ENCODE assay signal across 13 cellular contexts in the genomic region with DNA sequence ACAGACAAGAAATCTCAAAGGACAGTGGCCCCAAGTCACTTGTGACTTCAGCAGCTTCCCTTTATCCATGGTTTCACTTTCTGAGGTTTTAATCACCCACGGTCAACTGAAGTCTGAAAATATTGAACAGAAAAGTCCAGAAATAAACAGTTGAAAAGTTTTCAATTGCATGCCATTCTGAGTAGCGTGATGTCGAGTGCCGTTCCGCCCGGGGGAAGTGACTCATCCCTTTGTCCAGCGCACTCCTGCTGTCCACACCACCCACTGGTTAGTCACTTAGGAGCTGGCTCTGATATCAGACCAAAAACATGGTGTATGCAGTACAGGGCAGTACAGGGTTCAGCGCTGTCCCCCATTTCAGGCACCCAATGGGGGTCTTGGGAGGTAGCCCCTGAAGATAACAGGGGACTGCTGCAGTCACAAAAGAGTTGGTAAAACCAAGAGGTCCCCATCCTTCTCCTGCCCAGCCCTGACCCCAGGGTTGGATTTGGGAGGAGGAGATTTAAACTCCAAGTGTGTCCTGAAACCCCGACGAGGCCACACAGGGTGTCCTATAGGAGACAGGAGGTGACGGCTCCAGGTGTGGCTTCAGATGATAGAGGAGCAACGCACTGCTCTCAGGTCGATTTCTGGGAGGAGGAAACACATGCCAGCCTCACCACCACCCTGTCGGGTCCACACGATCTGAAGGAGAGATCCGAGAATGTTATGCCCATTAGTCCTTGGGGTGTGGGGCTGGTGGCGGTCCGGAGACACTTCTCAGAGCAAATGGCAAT.
DNase-seq lines count a peak whose midpoint lies in the region; ATAC-seq and TF ChIP-seq lines count a peak whose summit lies in the region.
"Had no signal": no experiment of that assay in that cellular context is flagged by ENCODE, and none has a peak within 500 bp of the region (broad histone marks: within the 10 kb centered on the region; RNA-seq: fewer than 3 reads in every experiment).

No MANE protein-coding gene starts in this region.

- no TSS peak for BruUV-seq in Calu3 (replicated peaks; lab: Mats Ljungman, UMichigan)

- peaks cover 11% of the 10 kb centered on the region for H3K9me3 ChIP-seq in mucosa of descending colon

- DNase-seq in Calu3 (peak; percentile 73), MV-4-11 (lab: John Stamatoyannopoulos, UW) (peak; percentile 81), cardiac fibroblast (ENCODE audit: low read depth in 2 of 2) (peak; percentile 75 to 83), mucosa of descending colon (peak in 1 of 3 donors; percentile 5), NCI-H69 (lab: John Stamatoyannopoulos, UW) (no peak)
- DNase-seq in stimulated activated effector memory CD8-positive, alpha-beta T cell treated with anti-CD3 and anti-CD28 coated beads, Interleukin-12 subunit alpha, Interleukin-12 subunit beta, amount 100 ng/mL, for 72 hours (ENCODE audit: low spot score in 2 of 2), result no peak
- no peak for DNase-seq in activated effector memory CD4-positive, alpha-beta T cell treated with anti-CD3 and anti-CD28 coated beads, Interleukin-2, amount 50 U/mL, for 16 hours
- DNase-seq: activated CD4-positive, alpha-beta T cell treated with anti-CD3 and anti-CD28 coated beads, Interleukin-2, amount 50 U/mL, for 4 hours; DMS153; midbrain had no signal

- intact Hi-C loops in Calu3 (cut with micrococcal nuclease; ENCODE audit: unreplicated experiment), result no loop called here
- intact Hi-C loops in mucosa of descending colon (cut with DNase I, micrococcal nuclease), result no loop called here

- H3K4me3 Mint-ChIP-seq in Calu3 (ENCODE audit: low read depth, unreplicated experiment), result no peak overlapping the region
- H3K4me3 Mint-ChIP-seq in stimulated activated effector memory CD8-positive, alpha-beta T cell treated with anti-CD3 and anti-CD28 coated beads, Interleukin-12 subunit alpha, Interleukin-12 subunit beta, amount 100 ng/mL, for 72 hours, result no peak overlapping the region

- H3K4me1 Mint-ChIP-seq in Calu3 (ENCODE audit: low read depth, unreplicated experiment), result no peaks in the 10 kb centered on the region
- no peaks in the 10 kb centered on the region for H3K4me1 Mint-ChIP-seq in stimulated activated effector memory CD8-positive, alpha-beta T cell treated with anti-CD3 and anti-CD28 coated beads, Interleukin-12 subunit alpha, Interleukin-12 subunit beta, amount 100 ng/mL, for 72 hours

- no peaks in the 10 kb centered on the region for H3K36me3 ChIP-seq in mucosa of descending colon (ENCODE audit: low read depth)

- no peak overlapping the region for H3K27ac Mint-ChIP-seq in Calu3 (ENCODE audit: unreplicated experiment)
- no peak overlapping the region for H3K27ac Mint-ChIP-seq in stimulated activated effector memory CD8-positive, alpha-beta T cell treated with anti-CD3 and anti-CD28 coated beads, Interleukin-12 subunit alpha, Interleukin-12 subunit beta, amount 100 ng/mL, for 72 hours

- peaks cover 3% of the 10 kb centered on the region for H3K9me3 Mint-ChIP-seq in Calu3 (ENCODE audit: low read depth, unreplicated experiment)
- H3K9me3 Mint-ChIP-seq in stimulated activated effector memory CD8-positive, alpha-beta T cell treated with anti-CD3 and anti-CD28 coated beads, Interleukin-12 subunit alpha, Interleukin-12 subunit beta, amount 100 ng/mL, for 72 hours, result peaks cover 3% of the 10 kb centered on the region

- ATAC-seq in mucosa of descending colon (peak; percentile 50), GM19328 (IDR thresholded peaks at IDR 0.05; ENCODE audit: unreplicated experiment) (no peak)
- ATAC-seq in stimulated activated effector memory CD8-positive, alpha-beta T cell treated with anti-CD3 and anti-CD28 coated beads, Interleukin-12 subunit alpha, Interleukin-12 subunit beta, amount 100 ng/mL, for 72 hours, result no peak
- ATAC-seq: foreskin keratinocyte had no signal

- peaks cover 3% of the 10 kb centered on the region for H3K4me1 ChIP-seq in mucosa of descending colon (ENCODE audit: low read depth)
- H3K4me1 ChIP-seq: foreskin keratinocyte had no signal

- CTCF ChIA-PET in Calu3 (lab: Charles Lee), result interaction anchor here (0.6 kb wide), 1 partner anchor 33 kb away, joined by 3 read pairs; no protein-coding TSS in a partner anchor

- no peak for TF ChIP-seq CTCF in Calu3 (IDR thresholded peaks at IDR 0.05; ENCODE audit: unreplicated experiment)
- no peak for TF ChIP-seq CTCF in cardiac fibroblast (IDR thresholded peaks at IDR 0.05; ENCODE audit: low read depth, low read length)
- TF ChIP-seq CTCF in mucosa of descending colon (IDR thresholded peaks at IDR 0.05), result no peak

- H3K4me3 ChIP-seq in cardiac fibroblast (replicated peaks in 1 of 2; ENCODE audit: low read depth in 2 of 2, low read length in 2 of 2) (no peak overlapping the region), mucosa of descending colon (no peak overlapping the region)
- H3K4me3 ChIP-seq: SK-N-MC had no signal

- H3K36me3 Mint-ChIP-seq in Calu3 (ENCODE audit: insufficient read depth, unreplicated experiment), result peaks cover 7% of the 10 kb centered on the region
- no peaks in the 10 kb centered on the region for H3K36me3 Mint-ChIP-seq in stimulated activated effector memory CD8-positive, alpha-beta T cell treated with anti-CD3 and anti-CD28 coated beads, Interleukin-12 subunit alpha, Interleukin-12 subunit beta, amount 100 ng/mL, for 72 hours

- no peaks in the 10 kb centered on the region for H3K27me3 Mint-ChIP-seq in Calu3 (ENCODE audit: unreplicated experiment)

Comparison
In these comparisons a context has a peak if more than half of its experiments do, and no peak if none do; other contexts are left out.
1. DNase-seq: peak in Calu3 (single experiment), MV-4-11 (single experiment) and cardiac fibroblast (2 of 2); none in stimulated activated effector memory CD8-positive, alpha-beta T cell treated with anti-CD3 and anti-CD28 coated beads, Interleukin-12 subunit alpha, Interleukin-12 subunit beta, amount 100 ng/mL, for 72 hours (0 of 2), NCI-H69 (single experiment) and activated effector memory CD4-positive, alpha-beta T cell treated with anti-CD3 and anti-CD28 coated beads, Interleukin-2, amount 50 U/mL, for 16 hours (single experiment).